12 cellular contexts compared by ENCODE assay signal in the genomic region with DNA sequence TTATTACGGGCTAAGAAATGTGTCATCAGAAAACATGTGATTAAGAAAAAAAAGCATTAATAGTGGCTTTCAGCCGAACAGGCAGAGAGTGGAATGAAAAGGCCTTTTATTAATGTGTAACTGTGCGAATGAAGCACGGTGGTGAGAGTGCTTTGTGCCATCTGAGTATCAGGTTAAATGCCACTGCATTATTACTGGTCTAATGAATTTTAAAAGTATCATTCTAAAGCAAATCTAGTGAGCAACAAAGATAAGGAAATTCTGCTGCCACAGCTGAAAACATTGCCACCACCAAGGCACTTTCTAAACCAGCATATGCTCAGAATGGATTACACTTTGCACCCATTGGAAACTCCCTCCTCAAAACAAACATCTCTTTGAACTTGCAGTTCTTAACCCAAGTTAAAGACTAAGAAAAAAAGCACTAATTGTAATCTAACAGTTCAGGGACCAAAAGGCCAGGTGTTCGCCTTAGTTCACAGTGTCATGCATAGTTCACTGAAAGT. TPM values are rescaled to one million over a fixed set of nuclear protein-coding genes. Genes with fewer than 3 reads are reported as not detected.
DNase-seq lines count a peak whose midpoint lies in the region; ATAC-seq and TF ChIP-seq lines count a peak whose summit lies in the region.
"Had no signal": no experiment of that assay in that cellular context is flagged by ENCODE, and none has a peak within 500 bp of the region (broad histone marks: within the 10 kb centered on the region; RNA-seq: fewer than 3 reads in every experiment).

No MANE protein-coding gene starts in this region.

- H3K27me3 ChIP-seq in adipocyte (replicated peaks; ENCODE audit: control insufficient read depth, insufficient read depth, low read length) (no peaks in the 10 kb centered on the region), right lobe of liver (no peaks in the 10 kb centered on the region)

- WGBS in right lobe of liver (ENCODE audit: insufficient coverage, low coverage, low lambda C conversion rate, missing lambda C conversion rate) = 18% methylated on average over 5 of the region's 5 CpGs

- peak; percentile 18 for DNase-seq in adipocyte (ENCODE audit: low read depth)
- DNase-seq in right lobe of liver = peak in 1 of 3 donors; percentile 60
- DNase-seq in superior temporal gyrus (ENCODE audit: extremely low spot score) = peak; percentile 83
- DNase-seq in iPS-NIHi7 (ENCODE audit: extremely low spot score) = no peak
- no peak for DNase-seq in RKO (ENCODE audit: low spot score)
- DNase-seq: activated naive CD4-positive, alpha-beta T cell treated with anti-CD3 and anti-CD28 coated beads, Interleukin-2, amount 10 ng/mL, durations not matched to agents 7 days and 5 days; DND-41; stimulated activated CD4-positive, alpha-beta T cell treated with anti-CD3 and anti-CD28 coated beads, Interleukin-15, amount 100 ng/mL, for 24 hours had no signal

- H3K4me1 ChIP-seq in adipocyte (ENCODE audit: control insufficient read depth, insufficient read depth, low read length) (peaks cover 35% of the 10 kb centered on the region), right lobe of liver (peaks cover 0 to 61% (median 12%) of the 10 kb centered on the region in 4 donors)

- TF ChIP-seq CTCF in right lobe of liver (IDR thresholded peaks at IDR 0.05) = no peak

- no peak for TF ChIP-seq POLR2A in right lobe of liver (IDR thresholded peaks at IDR 0.05)

- no peaks in the 10 kb centered on the region for H3K36me3 ChIP-seq in adipocyte (ENCODE audit: control insufficient read depth, insufficient read depth, low read length, severe bottlenecking)
- H3K36me3 ChIP-seq in right lobe of liver = no peaks in the 10 kb centered on the region

- ATAC-seq in GM19467 (IDR thresholded peaks at IDR 0.05; ENCODE audit: unreplicated experiment) (peak; percentile 66), right lobe of liver (peak; percentile 62 to 87 (median 74)), GM18520 (IDR thresholded peaks at IDR 0.05; ENCODE audit: unreplicated experiment) (no peak), HG03139 (IDR thresholded peaks at IDR 0.05; ENCODE audit: unreplicated experiment) (no peak)
- ATAC-seq: WTC11 had no signal

- no peak overlapping the region for H3K9ac ChIP-seq in adipocyte (ENCODE audit: low read length)

- H3K4me3 ChIP-seq in adipocyte (ENCODE audit: low read length) (no peak overlapping the region), right lobe of liver (no peak overlapping the region)

- H3K9me3 ChIP-seq in adipocyte (ENCODE audit: control insufficient read depth, low read length) (no peaks in the 10 kb centered on the region), right lobe of liver (no peaks in the 10 kb centered on the region)

- H3K27ac ChIP-seq in right lobe of liver = peak overlapping the region; percentile 50 to 90 (median 66)

- intact Hi-C loops in right lobe of liver (cut with DNase I) = no loop called here

RNA-seq across cellular contexts. Expression of a gene that starts 30.1 kb away (rescaled TPM):
- 10 to 100 TPM in 3 of 6 experiments, 1 to 10 TPM in 3; 5.0 to 16.1 (median 8.3) TPM for total RNA-seq in right lobe of liver

Comparison
In these comparisons a context has a peak if more than half of its experiments do, and no peak if none do; other contexts are left out.
1. ATAC-seq: peak in GM19467 (single experiment) and right lobe of liver (4 of 4); none in GM18520 (single experiment) and HG03139 (single experiment).
2. DNase-seq: peak in adipocyte (single experiment) and superior temporal gyrus (single experiment); none in iPS-NIHi7 (single experiment) and RKO (single experiment).